In the genomic region with DNA sequence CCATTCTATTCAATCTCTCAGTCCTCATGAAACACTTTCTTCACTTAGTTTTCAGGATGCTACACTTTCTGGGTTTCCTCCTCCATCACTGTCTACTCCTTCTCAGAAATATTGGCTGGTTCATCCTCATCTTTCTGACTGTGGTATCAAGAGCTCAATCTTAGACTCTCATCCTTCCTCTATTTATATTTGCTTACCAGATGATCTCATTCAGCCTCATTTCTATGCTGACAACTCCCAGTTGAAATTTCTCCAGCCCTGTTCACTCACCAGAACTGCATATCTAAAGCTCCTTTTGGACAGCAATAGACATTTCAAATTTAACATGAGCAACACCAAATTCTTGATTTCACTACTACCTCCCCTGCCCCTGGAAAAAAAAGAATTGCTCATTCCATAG, we compare ENCODE assay signal across 2 cellular contexts.
TF ChIP-seq lines count a peak whose summit lies in the region.

No MANE protein-coding gene starts in this region.

TF ChIP-seq in SK-N-SH, 30 proteins besides CTCF, POLR2A, EP300 and RAD21:
- TF ChIP-seq CHD2 (IDR thresholded peaks at IDR 0.05; ENCODE audit: low read length, partially characterized antibody) (no peak), NFIC (IDR thresholded peaks at IDR 0.05; ENCODE audit: borderline replicate concordance) (peak; percentile 79), TCF12 (IDR thresholded peaks at IDR 0.05) (peak; percentile 83), TEAD4 (IDR thresholded peaks at IDR 0.05; ENCODE audit: borderline replicate concordance, insufficient read depth) (peak; percentile 62; the same call in 1 of the 2 replicates), MEF2A (IDR thresholded peaks at IDR 0.05; ENCODE audit: borderline replicate concordance, low read depth) (peak; percentile 70; the same call in 1 of the 2 replicates), FOSL2 (IDR thresholded peaks at IDR 0.05; ENCODE audit: borderline replicate concordance, low read depth) (peak; percentile 53; the same call in 1 of the 2 replicates), JUND (IDR thresholded peaks at IDR 0.05) (peak; percentile 82), POLR2AphosphoS5 (IDR thresholded peaks at IDR 0.05; ENCODE audit: low read depth, low read length) (peak; percentile 56; the same call in 1 of the 2 replicates), SIN3A (IDR thresholded peaks at IDR 0.05; ENCODE audit: borderline replicate concordance, low read depth, low read length) (no peak)
- TF ChIP-seq, protein P1, sequence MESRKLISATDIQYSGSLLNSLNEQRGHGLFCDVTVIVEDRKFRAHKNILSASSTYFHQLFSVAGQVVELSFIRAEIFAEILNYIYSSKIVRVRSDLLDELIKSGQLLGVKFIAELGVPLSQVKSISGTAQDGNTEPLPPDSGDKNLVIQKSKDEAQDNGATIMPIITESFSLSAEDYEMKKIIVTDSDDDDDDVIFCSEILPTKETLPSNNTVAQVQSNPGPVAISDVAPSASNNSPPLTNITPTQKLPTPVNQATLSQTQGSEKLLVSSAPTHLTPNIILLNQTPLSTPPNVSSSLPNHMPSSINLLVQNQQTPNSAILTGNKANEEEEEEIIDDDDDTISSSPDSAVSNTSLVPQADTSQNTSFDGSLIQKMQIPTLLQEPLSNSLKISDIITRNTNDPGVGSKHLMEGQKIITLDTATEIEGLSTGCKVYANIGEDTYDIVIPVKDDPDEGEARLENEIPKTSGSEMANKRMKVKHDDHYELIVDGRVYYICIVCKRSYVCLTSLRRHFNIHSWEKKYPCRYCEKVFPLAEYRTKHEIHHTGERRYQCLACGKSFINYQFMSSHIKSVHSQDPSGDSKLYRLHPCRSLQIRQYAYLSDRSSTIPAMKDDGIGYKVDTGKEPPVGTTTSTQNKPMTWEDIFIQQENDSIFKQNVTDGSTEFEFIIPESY (IDR thresholded peaks at IDR 0.05; ENCODE audit: borderline replicate concordance, low read depth): no peak
- TF ChIP-seq, protein P2, sequence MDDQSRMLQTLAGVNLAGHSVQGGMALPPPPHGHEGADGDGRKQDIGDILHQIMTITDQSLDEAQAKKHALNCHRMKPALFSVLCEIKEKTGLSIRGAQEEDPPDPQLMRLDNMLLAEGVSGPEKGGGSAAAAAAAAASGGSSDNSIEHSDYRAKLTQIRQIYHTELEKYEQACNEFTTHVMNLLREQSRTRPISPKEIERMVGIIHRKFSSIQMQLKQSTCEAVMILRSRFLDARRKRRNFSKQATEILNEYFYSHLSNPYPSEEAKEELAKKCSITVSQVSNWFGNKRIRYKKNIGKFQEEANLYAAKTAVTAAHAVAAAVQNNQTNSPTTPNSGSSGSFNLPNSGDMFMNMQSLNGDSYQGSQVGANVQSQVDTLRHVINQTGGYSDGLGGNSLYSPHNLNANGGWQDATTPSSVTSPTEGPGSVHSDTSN (IDR thresholded peaks at IDR 0.05): peak; percentile 79

TF ChIP-seq in endothelial cell of umbilical vein, 7 proteins besides CTCF, POLR2A, EP300 and RAD21:
- TF ChIP-seq, protein P3, sequence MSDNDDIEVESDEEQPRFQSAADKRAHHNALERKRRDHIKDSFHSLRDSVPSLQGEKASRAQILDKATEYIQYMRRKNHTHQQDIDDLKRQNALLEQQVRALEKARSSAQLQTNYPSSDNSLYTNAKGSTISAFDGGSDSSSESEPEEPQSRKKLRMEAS (IDR thresholded peaks at IDR 0.05; ENCODE audit: insufficient read depth, insufficient read length): no peak
- TF ChIP-seq GATA2 (IDR thresholded peaks at IDR 0.05; ENCODE audit: insufficient read depth, insufficient read length, low read depth, low read length): peak; percentile 39
